37 cellular contexts compared by ENCODE assay signal in genomic region chr18:886076-886475, GRCh38. TPM values are rescaled to one million over a fixed set of nuclear protein-coding genes. Genes with fewer than 3 reads are reported as not detected.
"Had no signal": no experiment of that assay in that cellular context is flagged by ENCODE, and none has a peak within 500 bp of the region (broad histone marks: within the 10 kb centered on the region; RNA-seq: fewer than 3 reads in every experiment).

No MANE protein-coding gene starts in this region.

- DNase-seq: activated effector memory CD4-positive, alpha-beta T cell treated with anti-CD3 and anti-CD28 coated beads, Interleukin-2, amount 50 U/mL, for 16 hours; activated effector memory CD4-positive, alpha-beta T cell treated with Interleukin-2 at 50 U/mL for 16 hours; activated gamma-delta T cell; activated gamma-delta T cell treated with Interleukin-2 at 50 U/mL for 16 hours; activated naive CD4-positive, alpha-beta T cell; activated naive CD4-positive, alpha-beta T cell treated with anti-CD3 and anti-CD28 coated beads for 36 hours; activated naive CD4-positive, alpha-beta T cell treated with anti-CD3 and anti-CD28 coated beads, Interleukin-2, amount 10 ng/mL, durations not matched to agents 7 days and 5 days; activated naive CD4-positive, alpha-beta T cell treated with anti-CD3 and anti-CD28 coated beads, Interleukin-2, amount 50 U/mL, for 16 hours; activated naive CD4-positive, alpha-beta T cell treated with Interleukin-2 at 50 U/mL for 16 hours; activated naive CD8-positive, alpha-beta T cell treated with anti-CD3 and anti-CD28 coated beads for 36 hours; activated naive CD8-positive, alpha-beta T cell treated with anti-CD3 and anti-CD28 coated beads, Interleukin-2, amount 10 ng/mL, durations not matched to agents 7 days and 5 days; activated naive CD8-positive, alpha-beta T cell treated with anti-CD3 and anti-CD28 coated beads, Interleukin-2, amount 50 U/mL, for 24 hours; activated T-cell treated with anti-CD3 and anti-CD28 coated beads, Interleukin-2, amount 50 U/mL, for 1 hour; activated T-cell treated with anti-CD3 and anti-CD28 coated beads, Interleukin-2, amount 50 U/mL, for 24 hours; activated T-cell treated with anti-CD3 and anti-CD28 coated beads, Interleukin-2, amount 50 U/mL, for 4 hours; activated T-cell treated with anti-CD3 and anti-CD28 coated beads, Interleukin-2, amount 50 U/mL, for 48 hours; activated T-cell treated with anti-CD3 and anti-CD28 coated beads, Interleukin-2, amount 50 U/mL, for 72 hours; adrenal gland; amniotic stem cell; amygdala; anterior cingulate cortex; aorta; body of pancreas; brain microvascular endothelial cell; caudate nucleus; central memory CD4-positive, alpha-beta T cell; cerebellar nuclear complex had no signal

- H3K4me3 ChIP-seq: adrenal gland, ascending aorta, body of pancreas, breast epithelium, cardiac muscle cell had no signal

- H3K9me3 ChIP-seq: adrenal gland, ascending aorta, body of pancreas, breast epithelium had no signal

- ATAC-seq: activated naive CD4-positive, alpha-beta T cell treated with anti-CD3 and anti-CD28 coated beads, Interleukin-2, amount 50 U/mL, for 72 hours; activated naive CD8-positive, alpha-beta T cell treated with anti-CD3 and anti-CD28 coated beads, Interleukin-2, amount 50 U/mL, for 24 hours; activated T-cell treated with anti-CD3 and anti-CD28 coated beads, Interleukin-2, amount 50 U/mL, for 4 hours; activated T-cell treated with anti-CD3 and anti-CD28 coated beads, Interleukin-2, amount 50 U/mL, for 72 hours; activated T-helper 17 cell treated with anti-CD3 and anti-CD28 coated beads, Interleukin-2, amount 50 U/mL, for 72 hours; body of pancreas had no signal

- FAIRE-seq: astrocyte, bronchial epithelial cell had no signal

- H3K36me3 ChIP-seq: adrenal gland, ascending aorta, brain microvascular endothelial cell, breast epithelium, cardiac muscle cell had no signal

- H3K27me3 ChIP-seq: adrenal gland, ascending aorta, body of pancreas, brain microvascular endothelial cell, breast epithelium, cardiac muscle cell had no signal

- H3K27ac ChIP-seq: adrenal gland, ascending aorta, body of pancreas, brain microvascular endothelial cell, breast epithelium, cardiac muscle cell had no signal

- H3K4me1 ChIP-seq: adrenal gland, ascending aorta, body of pancreas, breast epithelium had no signal

RNA-seq across cellular contexts. Expression of gene ADCYAP1, which starts 18.6 kb away (rescaled TPM):
- total RNA-seq: activated naive CD4-positive, alpha-beta T cell treated with anti-CD3 and anti-CD28 coated beads for 36 hours; activated naive CD4-positive, alpha-beta T cell treated with anti-CD3 and anti-CD28 coated beads, Interleukin-2, amount 50 U/mL, for 72 hours; activated naive CD8-positive, alpha-beta T cell treated with anti-CD3 and anti-CD28 coated beads for 36 hours; activated naive CD8-positive, alpha-beta T cell treated with anti-CD3 and anti-CD28 coated beads, Interleukin-2, amount 10 ng/mL, durations not matched to agents 7 days and 5 days; activated T-cell treated with anti-CD3 and anti-CD28 coated beads, Interleukin-2, amount 50 U/mL, for 4 hours; activated T-cell treated with anti-CD3 and anti-CD28 coated beads, Interleukin-2, amount 50 U/mL, for 72 hours; activated T-helper 1 cell treated with anti-CD3 and anti-CD28 coated beads, Interleukin-12 subunit alpha, Interleukin-12 subunit beta, Interleukin-2, Interleukin-4 antibody, amounts not matched to agents 30 ng/mL and 10 ng/mL and 1 ng/mL, durations not matched to agents 14 hours and 24 hours and 36 hours; activated T-helper 17 cell treated with anti-CD3 and anti-CD28 coated beads, Interleukin-2, amount 50 U/mL, for 72 hours; activated T-helper 2 cell treated with anti-CD3 and anti-CD28 coated beads, Interferon-gamma antibody, Interleukin-2, Interleukin-4, amounts not matched to agents 10 μg/mL and 5 μg/mL and 100 μg/mL, durations not matched to agents 14 hours and 24 hours and 36 hours; ascending aorta; astrocyte; bronchial epithelial cell; cardiac muscle cell; chondrocyte had no signal
- polyA plus RNA-seq: aorta, cardiac muscle cell had no signal
